25 cellular contexts compared by ENCODE assay signal in the genomic region with DNA sequence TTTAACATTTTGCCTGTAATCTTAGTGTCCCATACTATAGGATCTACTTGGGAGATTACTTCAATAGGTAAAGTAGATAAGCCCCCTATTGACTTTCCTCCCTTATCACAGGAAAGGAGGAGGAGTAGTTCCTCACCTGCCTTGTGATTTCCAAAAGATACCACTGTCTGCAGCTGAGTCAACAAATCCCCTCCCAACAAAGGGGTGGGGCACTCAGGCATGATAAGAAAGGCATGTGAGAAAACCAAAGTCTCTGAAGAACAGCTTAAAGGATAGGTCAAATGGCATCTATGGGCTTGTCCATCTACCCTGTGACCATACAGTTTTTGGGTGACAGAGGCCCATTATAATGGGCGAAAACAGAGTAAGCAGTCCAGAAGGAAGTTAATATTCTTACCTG.
"Had no signal": no experiment of that assay in that cellular context is flagged by ENCODE, and none has a peak within 500 bp of the region (broad histone marks: within the 10 kb centered on the region; RNA-seq: fewer than 3 reads in every experiment).

No MANE protein-coding gene starts in this region.

- H3K27ac Mint-ChIP-seq: activated CD4-positive, alpha-beta T cell treated with anti-CD3 and anti-CD28 coated beads for 36 hours; activated CD8-positive, alpha-beta memory T cell treated with anti-CD3 and anti-CD28 coated beads, Interleukin-2, amount 10 ng/mL, durations not matched to agents 7 days and 5 days; activated CD8-positive, alpha-beta T cell treated with anti-CD3 and anti-CD28 coated beads, Interleukin-2, amount 10 ng/mL, durations not matched to agents 7 days and 5 days; activated naive CD4-positive, alpha-beta T cell treated with anti-CD3 and anti-CD28 coated beads, Interleukin-2, amount 50 U/mL, for 72 hours; activated T-helper 2 cell treated with anti-CD3 and anti-CD28 coated beads, Interferon-gamma antibody, Interleukin-2, Interleukin-4, amounts not matched to agents 10 μg/mL and 5 μg/mL and 100 μg/mL, durations not matched to agents 14 hours and 24 hours and 36 hours; naive B cell; nephron progenitor cell; progenitor cell of endocrine pancreas; stimulated activated effector memory CD8-positive, alpha-beta T cell treated with anti-CD3 and anti-CD28 coated beads, Interleukin-12 subunit alpha, Interleukin-12 subunit beta, amount 100 ng/mL, for 72 hours; stimulated activated naive CD8-positive, alpha-beta T cell treated with anti-CD3 and anti-CD28 coated beads, Interleukin-15, Interleukin-2, amounts not matched to agents 100 ng/mL and 50 ng/mL, for 24 hours; T-helper 2 cell treated with Interferon-gamma antibody and Interleukin-4, amounts not matched to agents 5 μg/mL and 100 μg/mL, for 36 hours had no signal

- H3K4me3 Mint-ChIP-seq: activated CD4-positive, alpha-beta T cell treated with anti-CD3 and anti-CD28 coated beads for 36 hours; activated CD8-positive, alpha-beta memory T cell treated with anti-CD3 and anti-CD28 coated beads, Interleukin-2, amount 10 ng/mL, durations not matched to agents 7 days and 5 days; activated CD8-positive, alpha-beta T cell treated with anti-CD3 and anti-CD28 coated beads, Interleukin-2, amount 10 ng/mL, durations not matched to agents 7 days and 5 days; naive B cell; nephron progenitor cell; stimulated activated effector memory CD8-positive, alpha-beta T cell treated with anti-CD3 and anti-CD28 coated beads, Interleukin-12 subunit alpha, Interleukin-12 subunit beta, amount 100 ng/mL, for 72 hours; stimulated activated naive CD8-positive, alpha-beta T cell treated with anti-CD3 and anti-CD28 coated beads, Interleukin-15, Interleukin-2, amounts not matched to agents 100 ng/mL and 50 ng/mL, for 24 hours; T-helper 2 cell treated with Interferon-gamma antibody and Interleukin-4, amounts not matched to agents 5 μg/mL and 100 μg/mL, for 36 hours had no signal

- H3K4me1 Mint-ChIP-seq: activated CD4-positive, alpha-beta T cell treated with anti-CD3 and anti-CD28 coated beads for 36 hours; activated CD8-positive, alpha-beta memory T cell treated with anti-CD3 and anti-CD28 coated beads, Interleukin-2, amount 10 ng/mL, durations not matched to agents 7 days and 5 days; naive B cell; stimulated activated effector memory CD8-positive, alpha-beta T cell treated with anti-CD3 and anti-CD28 coated beads, Interleukin-12 subunit alpha, Interleukin-12 subunit beta, amount 100 ng/mL, for 72 hours had no signal

- H3K4me3 ChIP-seq: gastrocnemius medialis, left lung, lower lobe of right lung, ovary, skin epidermis had no signal

- H3K27me3 ChIP-seq: gastrocnemius medialis, ovary had no signal

- H3K36me3 Mint-ChIP-seq: activated CD8-positive, alpha-beta memory T cell treated with anti-CD3 and anti-CD28 coated beads, Interleukin-2, amount 10 ng/mL, durations not matched to agents 7 days and 5 days; stimulated activated effector memory CD8-positive, alpha-beta T cell treated with anti-CD3 and anti-CD28 coated beads, Interleukin-12 subunit alpha, Interleukin-12 subunit beta, amount 100 ng/mL, for 72 hours had no signal

- DNase-seq: activated CD4-positive, alpha-beta T cell treated with anti-CD3 and anti-CD28 coated beads for 36 hours; activated CD4-positive, CD25-positive, alpha-beta regulatory T cell; activated CD8-positive, alpha-beta memory T cell treated with anti-CD3 and anti-CD28 coated beads, Interleukin-2, amount 10 ng/mL, durations not matched to agents 7 days and 5 days; activated CD8-positive, alpha-beta T cell treated with anti-CD3 and anti-CD28 coated beads, Interleukin-2, amount 10 ng/mL, durations not matched to agents 7 days and 5 days; activated T-cell treated with anti-CD3 and anti-CD28 coated beads, Interleukin-2, amount 50 U/mL, for 48 hours; effector CD8-positive, alpha-beta T cell; erythroblast; gastrocnemius medialis; kidney glomerular epithelial cell; left lung; lower lobe of right lung; naive B cell; nephron progenitor cell; ovary; stimulated activated CD4-positive, alpha-beta T cell treated with anti-CD3 and anti-CD28 coated beads, Interleukin-4, amount 100 ng/mL, for 24 hours; T-helper 1 cell had no signal

- H3K9me3 ChIP-seq: gastrocnemius medialis, ovary had no signal

- H3K36me3 ChIP-seq: gastrocnemius medialis, left lung, lower lobe of right lung, ovary had no signal

- H3K27me3 Mint-ChIP-seq: progenitor cell of endocrine pancreas had no signal

- ATAC-seq: activated CD4-positive, alpha-beta T cell treated with anti-CD3 and anti-CD28 coated beads for 36 hours; activated CD8-positive, alpha-beta memory T cell treated with anti-CD3 and anti-CD28 coated beads, Interleukin-2, amount 10 ng/mL, durations not matched to agents 7 days and 5 days; activated CD8-positive, alpha-beta T cell treated with anti-CD3 and anti-CD28 coated beads, Interleukin-2, amount 10 ng/mL, durations not matched to agents 7 days and 5 days; activated naive CD4-positive, alpha-beta T cell treated with anti-CD3 and anti-CD28 coated beads, Interleukin-2, amount 50 U/mL, for 72 hours; gastrocnemius medialis; left lung; lower lobe of right lung; sciatic nerve; stimulated activated effector memory CD8-positive, alpha-beta T cell treated with anti-CD3 and anti-CD28 coated beads, Interleukin-12 subunit alpha, Interleukin-12 subunit beta, amount 100 ng/mL, for 72 hours had no signal

- H3K27ac ChIP-seq: gastrocnemius medialis, left lung, lower lobe of right lung, ovary had no signal

- FAIRE-seq: colon had no signal

- H3K4me1 ChIP-seq: gastrocnemius medialis, left lung, lower lobe of right lung had no signal
